23 cellular contexts compared by ENCODE assay signal in genomic region chr2:175330195-175330594, GRCh38.
"Had no signal": no experiment of that assay in that cellular context is flagged by ENCODE, and none has a peak within 500 bp of the region (broad histone marks: within the 10 kb centered on the region; RNA-seq: fewer than 3 reads in every experiment).

No MANE protein-coding gene starts in this region.

- H3K9ac ChIP-seq: neural progenitor cell had no signal

- H2AFZ ChIP-seq: neural progenitor cell had no signal

- H3K36me3 ChIP-seq: left lung, lower lobe of right lung, neural progenitor cell, neutrophil, sigmoid colon, spleen, tibial nerve, uterus had no signal

- FAIRE-seq: islet of Langerhans, kidney, small intestine had no signal

- H3K4me2 ChIP-seq: neural progenitor cell had no signal

- H3K9me3 ChIP-seq: uterus had no signal

- ATAC-seq: left colon; left lung; lower lobe of right lung; naive thymus-derived CD8-positive, alpha-beta T cell; right cardiac atrium; stimulated activated effector memory CD8-positive, alpha-beta T cell treated with anti-CD3 and anti-CD28 coated beads, Interleukin-12 subunit alpha, Interleukin-12 subunit beta, amount 100 ng/mL, for 72 hours had no signal

- H3K27me3 ChIP-seq: left lung, neural progenitor cell, sigmoid colon, tibial nerve, uterus had no signal

- H3K4me3 ChIP-seq: left lung, lower lobe of right lung, neural progenitor cell, sigmoid colon, spleen, tibial nerve, uterus had no signal

- DNase-seq: hypothalamus; immature natural killer cell; kidney; left colon; left lung; lower lobe of right lung; mammary epithelial cell; naive thymus-derived CD8-positive, alpha-beta T cell; nephron progenitor cell; occipital lobe; retina; right cardiac atrium; sigmoid colon; small intestine; spleen; stimulated activated CD4-positive, alpha-beta T cell treated with anti-CD3 and anti-CD28 coated beads, Interleukin-4, amount 100 ng/mL, for 24 hours; stimulated activated naive CD4-positive, alpha-beta T cell; uterus had no signal

- H3K4me1 ChIP-seq: left lung, lower lobe of right lung, neural progenitor cell, sigmoid colon, spleen, tibial nerve, uterus had no signal

- H3K27ac ChIP-seq: left lung, lower lobe of right lung, neural progenitor cell, neutrophil, sigmoid colon, spleen, tibial nerve, uterus had no signal
